ENCODE assay signal across 20 cellular contexts in genomic region chr12:95956557-95957145, GRCh38. TPM values are rescaled to one million over a fixed set of nuclear protein-coding genes. Genes with fewer than 3 reads are reported as not detected.
"Had no signal": no experiment of that assay in that cellular context is flagged by ENCODE, and none has a peak within 500 bp of the region (broad histone marks: within the 10 kb centered on the region; RNA-seq: fewer than 3 reads in every experiment).

No MANE protein-coding gene starts in this region.

- H3K27me3 ChIP-seq: right lobe of liver had no signal

- ATAC-seq: activated CD8-positive, alpha-beta memory T cell treated with anti-CD3 and anti-CD28 coated beads, Interleukin-2, amount 10 ng/mL, durations not matched to agents 7 days and 5 days; activated naive CD4-positive, alpha-beta T cell treated with anti-CD3 and anti-CD28 coated beads, Interleukin-2, amount 50 U/mL, for 72 hours; esophagus mucosa; natural killer cell; stimulated activated memory B cell treated with anti-CD40 and anti-IgM and Interleukin-4, amounts not matched to agents 10 μg/mL and 1 μg/mL and 100 μg/mL, for 72 hours had no signal

- H3K9me3 ChIP-seq: right lobe of liver, transverse colon had no signal

- H3K36me3 ChIP-seq: brain microvascular endothelial cell, transverse colon had no signal

- H3K4me1 ChIP-seq: right lobe of liver, transverse colon had no signal

- H3K27ac ChIP-seq: brain microvascular endothelial cell, dorsolateral prefrontal cortex, right lobe of liver, transverse colon had no signal

- FAIRE-seq: endometrium had no signal

- DNase-seq: activated CD4-positive, alpha-beta T cell treated with anti-CD3 and anti-CD28 coated beads for 1 hour; activated CD4-positive, alpha-beta T cell treated with anti-CD3 and anti-CD28 coated beads, Interleukin-2, amount 50 U/mL, for 48 hours; activated CD8-positive, alpha-beta memory T cell treated with anti-CD3 and anti-CD28 coated beads, Interleukin-2, amount 10 ng/mL, durations not matched to agents 7 days and 5 days; activated effector memory CD4-positive, alpha-beta T cell treated with Interleukin-2 at 50 U/mL for 16 hours; activated T-cell treated with anti-CD3 and anti-CD28 coated beads, Interleukin-2, amount 50 U/mL, for 24 hours; amniotic stem cell; brain microvascular endothelial cell; mammary epithelial cell; natural killer cell; occipital lobe; right lobe of liver; SW 1271; transverse colon had no signal

- H3K4me3 ChIP-seq: right lobe of liver, transverse colon had no signal

RNA-seq across cellular contexts. Expression of gene CCDC38, which starts 14.2 kb away (rescaled TPM):
- total RNA-seq: esophagus mucosa, mucosa of gallbladder, progenitor cell of endocrine pancreas, transverse colon had no signal
- polyA plus RNA-seq: mammary epithelial cell had no signal
